ENCODE assay signal across 16 cellular contexts in the genomic region with DNA sequence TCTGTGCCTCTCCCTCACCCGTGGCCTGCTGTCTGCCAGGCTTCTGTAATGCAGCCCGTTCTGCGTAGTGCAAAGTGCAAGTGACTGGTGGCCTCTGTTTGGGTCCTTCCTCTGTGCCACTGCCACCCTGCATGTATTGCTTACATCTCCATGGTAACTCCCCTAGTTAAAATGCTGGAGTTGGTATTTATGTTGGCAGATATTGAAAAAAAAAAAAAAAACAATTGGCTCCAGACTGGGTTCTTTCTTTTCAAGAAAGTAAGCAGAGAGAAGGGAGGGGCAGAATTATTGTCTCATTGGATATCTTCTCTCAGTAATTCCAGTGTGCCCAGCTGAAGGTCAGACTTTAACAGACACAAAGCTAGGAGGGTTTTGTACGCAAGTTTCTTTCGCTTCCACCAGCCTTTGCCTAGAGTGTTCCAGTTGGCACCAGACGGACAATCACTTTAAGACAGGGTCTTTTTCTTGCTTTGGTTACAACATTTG.
DNase-seq lines count a peak whose midpoint lies in the region; ATAC-seq and TF ChIP-seq lines count a peak whose summit lies in the region.
"Had no signal": no experiment of that assay in that cellular context is flagged by ENCODE, and none has a peak within 500 bp of the region (broad histone marks: within the 10 kb centered on the region; RNA-seq: fewer than 3 reads in every experiment).

No MANE protein-coding gene starts in this region.

- intact Hi-C loops in body of pancreas (cut with DNase I) (no loop called here), tibial artery (cut with DNase I; ENCODE audit: low total_unique reads) (no loop called here)

- no peaks in the 10 kb centered on the region for H3K9me3 ChIP-seq in body of pancreas
- no peaks in the 10 kb centered on the region for H3K9me3 ChIP-seq in tibial artery

- H3K4me3 ChIP-seq in body of pancreas (no peak overlapping the region), tibial artery (peak overlapping the region; percentile 4 to 10)

- peaks cover 35% of the 10 kb centered on the region for H3K4me1 ChIP-seq in body of pancreas
- peaks cover 0 to 57% (median 26%) of the 10 kb centered on the region in 4 donors for H3K4me1 ChIP-seq in tibial artery

- DNase-seq in body of pancreas (peak in 3 of 4 donors; percentile 30 to 44 (median 41)), fibroblast of gingiva (ENCODE audit: low read depth) (peak; percentile 69), nucleus accumbens (lab: John Stamatoyannopoulos, UW) (peak in 29 of 56 donors; percentile 13 to 66 (median 36)), tibial artery (no peak), mesenteric fat pad (ENCODE audit: low spot score) (no peak)
- DNase-seq: activated CD4-positive, alpha-beta T cell treated with anti-CD3 and anti-CD28 coated beads, Interleukin-2, amount 50 U/mL, for 48 hours; AML-193; effector memory CD4-positive, alpha-beta T cell; HFFc6; left colon; NCI-H146; NCI-H226; NK-92 treated with Interleukin-12 subunit alpha and Interleukin-12 subunit beta, amount 100 ng/mL, for 24 hours; RPMI8226 had no signal

- TF ChIP-seq CTCF in body of pancreas (IDR thresholded peaks at IDR 0.05) (no peak), tibial artery (IDR thresholded peaks at IDR 0.05) (no peak)

- WGBS in body of pancreas, 2 donors: 78 to 90% methylated on average over 6 of the region's 6 CpGs

- H3K27ac ChIP-seq in body of pancreas (peak overlapping the region in 1 of 4 donors; percentile 32), tibial artery (peak overlapping the region; percentile 64 to 76)

- peak; percentile 74 for ATAC-seq in body of pancreas
- ATAC-seq in GM21360 (IDR thresholded peaks at IDR 0.05; ENCODE audit: unreplicated experiment): no peak
- ATAC-seq in HG02588 (IDR thresholded peaks at IDR 0.05; ENCODE audit: unreplicated experiment): no peak
- ATAC-seq: left colon had no signal

- H3K27me3 ChIP-seq in body of pancreas: no peaks in the 10 kb centered on the region
- H3K27me3 ChIP-seq in tibial artery: no peaks in the 10 kb centered on the region

- H3K36me3 ChIP-seq in body of pancreas (replicated peaks in 1 of 2; ENCODE audit: insufficient read depth in 1 of 2, low read depth in 2 of 2) (peaks cover 0 to 9% of the 10 kb centered on the region in 2 donors), tibial artery (peaks cover 0 to 11% (median 9%) of the 10 kb centered on the region in 3 donors)

- TF ChIP-seq POLR2A in body of pancreas (IDR thresholded peaks at IDR 0.05): no peak

Comparison
In these comparisons a context has a peak if more than half of its experiments do, and no peak if none do; other contexts are left out.
1. DNase-seq: peak in body of pancreas (3 of 4), fibroblast of gingiva (single experiment) and nucleus accumbens (29 of 56); none in tibial artery (0 of 2) and mesenteric fat pad (single experiment).
2. H3K4me3 ChIP-seq: peak in tibial artery (2 of 2); none in body of pancreas (0 of 2).